ENCODE assay signal across 8 cellular contexts in the genomic region with DNA sequence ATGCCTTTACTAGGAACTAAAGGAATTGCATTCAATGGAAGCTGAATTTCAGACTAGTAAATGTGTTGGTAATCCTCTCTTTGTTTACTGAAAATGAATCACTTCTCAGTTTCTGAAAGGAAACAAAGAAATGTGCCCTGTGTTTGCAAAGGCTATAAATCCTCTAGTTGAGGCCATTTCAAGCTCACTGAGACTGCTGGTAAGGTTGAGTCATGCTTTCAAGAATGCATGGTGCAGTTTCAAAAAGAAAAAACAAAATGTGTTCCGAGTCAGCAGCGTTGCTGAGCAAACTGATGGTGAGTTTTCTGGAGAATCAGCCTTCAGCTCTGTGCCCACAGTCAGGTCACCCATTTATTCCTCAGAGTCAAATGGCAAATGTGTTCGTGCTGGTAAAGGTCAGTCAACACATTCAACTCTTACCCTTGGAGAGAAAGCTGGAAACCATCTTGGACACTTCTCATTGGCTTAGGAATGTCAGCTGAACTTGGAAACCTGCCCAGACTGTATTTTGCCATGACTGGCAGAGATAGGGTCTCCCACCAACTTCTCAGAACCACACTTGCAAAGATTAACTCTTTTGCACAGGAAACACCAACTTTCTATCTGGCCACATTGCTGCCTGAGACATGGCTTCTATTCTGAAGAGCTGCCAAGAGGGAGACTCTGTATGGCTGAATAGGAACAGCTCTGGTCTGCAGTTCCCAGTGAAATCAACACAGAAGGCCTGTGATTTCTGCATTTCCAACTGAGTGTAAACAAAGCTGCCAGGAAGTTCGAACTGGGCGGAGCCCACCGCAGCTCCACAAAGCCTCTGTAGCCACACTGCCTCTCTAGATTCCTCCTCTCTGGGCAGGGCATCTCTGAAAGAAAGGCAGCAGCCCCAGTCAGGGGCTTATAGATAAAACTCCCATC.
A peak's percentile ranks its signal among the peaks of the same experiment; 100 is the strongest.
DNase-seq lines count a peak whose midpoint lies in the region; ATAC-seq and TF ChIP-seq lines count a peak whose summit lies in the region.

No MANE protein-coding gene starts in this region.

- ATAC-seq in GM18502 (IDR thresholded peaks at IDR 0.05; ENCODE audit: poor library complexity, unreplicated experiment) (peak; percentile 91), HG02759 (IDR thresholded peaks at IDR 0.05; ENCODE audit: unreplicated experiment) (peak; percentile 86)

- H2BK120ac ChIP-seq in mesendoderm (ENCODE audit: low read depth, low read length): peak overlapping the region; percentile 7

- H3K4me3 ChIP-seq in AG04450 (ENCODE audit: low read depth, low read length) (peak overlapping the region; percentile 27), choroid plexus epithelial cell (ENCODE audit: low read depth, low read length) (no peak overlapping the region), mesendoderm (ENCODE audit: low read length) (no peak overlapping the region)
- no peak overlapping the region for H3K4me3 ChIP-seq in CD8-positive, alpha-beta memory T cell (ENCODE audit: low read length)

- peak overlapping the region; percentile 95 for H3K18ac ChIP-seq in mesendoderm (ENCODE audit: low read length)

- peak overlapping the region; percentile 70 for H3K4ac ChIP-seq in mesendoderm (ENCODE audit: low read depth, low read length)

- peaks cover 0 to 2% (median 0%) of the 10 kb centered on the region in 5 donors for H3K9me3 Mint-ChIP-seq in CD8-positive, alpha-beta memory T cell

- H3K4me1 Mint-ChIP-seq in CD8-positive, alpha-beta memory T cell: peaks cover 0 to 10% (median 10%) of the 10 kb centered on the region in 3 donors

- H3K56ac ChIP-seq in mesendoderm (ENCODE audit: low read length): peak overlapping the region; percentile 63

- TF ChIP-seq CTCF in AG04450 (IDR thresholded peaks at IDR 0.05; ENCODE audit: low read depth, low read length) (no peak), choroid plexus epithelial cell (conservative IDR thresholded peaks at IDR 0.05; ENCODE audit: low read depth, low read length) (no peak)

- H3K27me3 ChIP-seq in AG04450 (ENCODE audit: control insufficient read depth, insufficient read depth, low read length) (no peaks in the 10 kb centered on the region), mesendoderm (ENCODE audit: insufficient read depth, low read length, poor library complexity) (no peaks in the 10 kb centered on the region)
- no peaks in the 10 kb centered on the region for H3K27me3 ChIP-seq in CD8-positive, alpha-beta memory T cell (ENCODE audit: insufficient read depth, low read length, poor library complexity, severe bottlenecking)

- POLR2A ChIA-PET in AG04450 (lab: Yijun Ruan, JAX): interaction anchor here (0.8 to 2.1 kb wide), 11 partner anchors 9 to 615 kb away, joined by 3 to 16 read pairs (median 3); no protein-coding TSS in a partner anchor
- POLR2A ChIA-PET in CD8-positive, alpha-beta memory T cell (lab: Charles Lee): no interaction called here

- H3K79me2 ChIP-seq in mesendoderm (ENCODE audit: control insufficient read depth, insufficient read depth, low read length): no peaks in the 10 kb centered on the region

- H2BK5ac ChIP-seq in mesendoderm (ENCODE audit: low read length): peak overlapping the region; percentile 88

- peak overlapping the region; percentile 33 for H4K5ac ChIP-seq in mesendoderm (ENCODE audit: low read length)

- H3K9ac ChIP-seq in mesendoderm (ENCODE audit: low read length): no peak overlapping the region

- peak overlapping the region; percentile 93 for H3K27ac ChIP-seq in AG04450 (ENCODE audit: low read depth, low read length)
- peak overlapping the region; percentile 92 for H3K27ac ChIP-seq in mesendoderm (ENCODE audit: low read depth, low read length)
- H3K27ac ChIP-seq in CD8-positive, alpha-beta memory T cell (ENCODE audit: low read depth, low read length): no peak overlapping the region

- DNase-seq in AG04450 (ENCODE audit: low read depth, low spot score): peak; percentile 82
- peak; percentile 92 for DNase-seq in NCI-H226
- peak; percentile 94 for DNase-seq in choroid plexus epithelial cell (ENCODE audit: low read depth)
- DNase-seq in mesendoderm: peak; percentile 83
- no peak for DNase-seq in middle frontal gyrus (ENCODE audit: extremely low spot score, low spot score)
- DNase-seq in CD8-positive, alpha-beta memory T cell: no peak

- H3K27ac Mint-ChIP-seq in CD8-positive, alpha-beta memory T cell: peak overlapping the region in 1 of 8 donors; percentile 17

- no peak overlapping the region for H4K8ac ChIP-seq in mesendoderm (ENCODE audit: low read depth, low read length)

- no peak overlapping the region for H3K4me2 ChIP-seq in mesendoderm (ENCODE audit: low read length)

- no peak overlapping the region for H2AK5ac ChIP-seq in mesendoderm (ENCODE audit: low read length)

- no peaks in the 10 kb centered on the region for H3K36me3 ChIP-seq in mesendoderm (ENCODE audit: control insufficient read depth, insufficient read depth, low read length)
- no peaks in the 10 kb centered on the region for H3K36me3 ChIP-seq in CD8-positive, alpha-beta memory T cell (ENCODE audit: insufficient read depth, low read length)

- H3K4me1 ChIP-seq in mesendoderm (ENCODE audit: control insufficient read depth, low read depth, low read length): peaks cover 4% of the 10 kb centered on the region
- H3K4me1 ChIP-seq in CD8-positive, alpha-beta memory T cell (ENCODE audit: insufficient read depth, low read length): no peaks in the 10 kb centered on the region

- H3K79me1 ChIP-seq in mesendoderm (ENCODE audit: low read length): no peaks in the 10 kb centered on the region

- H3K27me3 Mint-ChIP-seq in CD8-positive, alpha-beta memory T cell: peaks cover 1 to 8% of the 10 kb centered on the region in 2 donors

- no peaks in the 10 kb centered on the region for H3K36me3 Mint-ChIP-seq in CD8-positive, alpha-beta memory T cell

- no CpG with 5 or more reads among the region's 6 CpGs for WGBS in mesendoderm (ENCODE audit: extremely low coverage, insufficient coverage, low lambda C conversion rate)

- H2BK15ac ChIP-seq in mesendoderm (replicated peaks; ENCODE audit: low read depth): no peak overlapping the region

- no peak overlapping the region for H3K23ac ChIP-seq in mesendoderm (ENCODE audit: low read length)

- CTCF ChIA-PET in AG04450 (lab: Charles Lee): interaction anchor here (0.9 to 1.8 kb wide), 5 partner anchors 9 to 725 kb away, joined by 3 to 10 read pairs (median 4); no protein-coding TSS in a partner anchor
- CTCF ChIA-PET in CD8-positive, alpha-beta memory T cell (lab: Charles Lee): no interaction called here

- peaks cover 3% of the 10 kb centered on the region; the same call in 1 of the 2 replicates for H3K9me3 ChIP-seq in AG04450 (ENCODE audit: control insufficient read depth, insufficient read depth, low read length)
- no peaks in the 10 kb centered on the region for H3K9me3 ChIP-seq in CD8-positive, alpha-beta memory T cell (ENCODE audit: low read length)

- H3K4me3 Mint-ChIP-seq in CD8-positive, alpha-beta memory T cell: no peak overlapping the region

Comparison
In these comparisons a context has a peak if more than half of its experiments do, and no peak if none do; other contexts are left out.
1. DNase-seq: peak in AG04450 (single experiment), NCI-H226 (single experiment), choroid plexus epithelial cell (single experiment) and mesendoderm (single experiment); none in middle frontal gyrus (single experiment) and CD8-positive, alpha-beta memory T cell (0 of 5).